ENCODE assay signal across 20 cellular contexts in the genomic region with DNA sequence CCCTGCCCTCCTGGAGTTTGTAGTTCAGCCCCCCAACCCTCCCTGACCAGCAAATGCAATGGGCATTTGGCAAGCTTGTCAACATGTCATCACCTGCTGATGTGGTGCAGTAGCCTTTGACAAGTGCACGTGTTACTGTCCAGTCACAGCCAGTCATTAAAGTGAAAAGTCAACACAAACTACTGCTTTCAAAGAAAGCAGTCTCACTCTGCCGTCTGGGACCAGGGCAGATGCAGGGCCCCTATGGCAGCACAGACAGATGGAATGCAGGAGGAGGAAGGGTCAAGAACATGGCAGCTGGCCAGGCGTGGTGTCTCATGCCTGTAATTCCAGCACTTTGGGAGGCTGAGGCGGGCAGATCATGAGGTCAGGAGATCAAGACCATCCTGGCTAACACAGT.
A peak's percentile ranks its signal among the peaks of the same experiment; 100 is the strongest.
DNase-seq lines count a peak whose midpoint lies in the region; ATAC-seq, FAIRE-seq and TF ChIP-seq lines count a peak whose summit lies in the region.
"Had no signal": no experiment of that assay in that cellular context is flagged by ENCODE, and none has a peak within 500 bp of the region (broad histone marks: within the 10 kb centered on the region; RNA-seq: fewer than 3 reads in every experiment).

No MANE protein-coding gene starts in this region.

- H2BK120ac ChIP-seq in trophoblast cell (ENCODE audit: insufficient read depth, low read length, poor library complexity), result no peak overlapping the region

- no peak overlapping the region for H3K18ac ChIP-seq in trophoblast cell (ENCODE audit: low read length)

- H3K4me1 ChIP-seq in astrocyte (ENCODE audit: insufficient read depth, low read length) (peaks cover 15% of the 10 kb centered on the region), left ventricle myocardium inferior (peaks cover 26% of the 10 kb centered on the region), trophoblast cell (ENCODE audit: control insufficient read depth in 1 of 2, insufficient read depth in 2 of 2, low read length in 2 of 2) (peaks cover 3 to 5% of the 10 kb centered on the region in 2 experiments)

- ATAC-seq in HG03097 (IDR thresholded peaks at IDR 0.05; ENCODE audit: low FRiP score, unreplicated experiment), result no peak
- ATAC-seq: activated CD4-positive, alpha-beta T cell treated with anti-CD3 and anti-CD28 coated beads for 36 hours; natural killer cell treated with Interleukin-12 subunit alpha and Interleukin-12 subunit beta and Interleukin-15 and Interleukin-18, amount 100 ng/mL, for 72 hours had no signal

- H3K4ac ChIP-seq in trophoblast cell (ENCODE audit: low read depth, low read length), result no peak overlapping the region

- no peak overlapping the region for H3K4me3 Mint-ChIP-seq in astrocyte (ENCODE audit: unreplicated experiment)
- H3K4me3 Mint-ChIP-seq: activated CD4-positive, alpha-beta T cell treated with anti-CD3 and anti-CD28 coated beads for 36 hours; activated naive CD4-positive, alpha-beta T cell treated with anti-CD3 and anti-CD28 coated beads for 36 hours; natural killer cell treated with Interleukin-12 subunit alpha and Interleukin-12 subunit beta and Interleukin-15 and Interleukin-18, amount 100 ng/mL, for 72 hours had no signal

- H3K27me3 ChIP-seq in astrocyte (ENCODE audit: insufficient read depth, low read length) (no peaks in the 10 kb centered on the region), left ventricle myocardium inferior (ENCODE audit: low read depth) (no peaks in the 10 kb centered on the region), trophoblast cell (ENCODE audit: insufficient read depth, low read length) (no peaks in the 10 kb centered on the region)

- H4K20me1 ChIP-seq in astrocyte (ENCODE audit: insufficient read depth, low read length), result no peaks in the 10 kb centered on the region

- H3K9me3 ChIP-seq in astrocyte (ENCODE audit: insufficient read depth, low read depth, low read length) (no peaks in the 10 kb centered on the region), left ventricle myocardium inferior (replicated peaks) (no peaks in the 10 kb centered on the region), trophoblast cell (ENCODE audit: insufficient read depth, low read depth, low read length) (no peaks in the 10 kb centered on the region)

- H2BK12ac ChIP-seq in trophoblast cell (ENCODE audit: low read length), result no peak overlapping the region

- H3K4me2 ChIP-seq in astrocyte (ENCODE audit: low read length) (no peak overlapping the region), trophoblast cell (ENCODE audit: low read length) (no peak overlapping the region)

- WGBS in trophoblast cell (ENCODE audit: extremely low coverage, insufficient coverage, insufficient read length), result no CpG with 5 or more reads among the region's 4 CpGs

- H4K91ac ChIP-seq in trophoblast cell (ENCODE audit: low read depth, low read length), result no peak overlapping the region

- H4K8ac ChIP-seq in trophoblast cell (ENCODE audit: low read depth, low read length), result no peak overlapping the region

- DNase-seq in HTR-8/SVneo (ENCODE audit: insufficient read length, low spot score), result peak; percentile 27
- peak; percentile 45 for DNase-seq in astrocyte (ENCODE audit: low read depth)
- peak; percentile 13 for DNase-seq in left ventricle myocardium inferior
- DNase-seq in trophoblast cell, result peak; percentile 88 to 91
- DNase-seq in GM10266 (ENCODE audit: extremely low spot score), result no peak
- DNase-seq in globus pallidus (ENCODE audit: low spot score), result no peak
- DNase-seq: activated CD4-positive, alpha-beta T cell treated with anti-CD3 and anti-CD28 coated beads for 36 hours; activated CD8-positive, alpha-beta memory T cell treated with anti-CD3 and anti-CD28 coated beads, Interleukin-2, amount 50 U/mL, for 48 hours; activated naive CD4-positive, alpha-beta T cell treated with anti-CD3 and anti-CD28 coated beads for 36 hours; AML-193; effector CD4-positive, alpha-beta T cell; NCI-H1694; NCI-H2227 treated with DMSO at 0.1 percent for 48 hours; retina; SIG-M5; stimulated activated CD4-positive, alpha-beta T cell treated with anti-CD3 and anti-CD28 coated beads, Interleukin-1b, Interleukin-23, amount 100 ng/mL, for 48 hours; T-helper 9 cell had no signal

- no peak overlapping the region for H3K27ac ChIP-seq in astrocyte (ENCODE audit: low read depth, low read length)
- no peak overlapping the region for H3K27ac ChIP-seq in left ventricle myocardium inferior (replicated peaks)
- no peak overlapping the region for H3K27ac ChIP-seq in trophoblast cell (ENCODE audit: low read depth, low read length)

- H3K36me3 ChIP-seq in astrocyte (ENCODE audit: insufficient read depth, low read length) (no peaks in the 10 kb centered on the region), left ventricle myocardium inferior (no peaks in the 10 kb centered on the region), trophoblast cell (ENCODE audit: control insufficient read depth in 1 of 2, insufficient read depth in 2 of 2, low read length in 2 of 2) (no peaks in the 10 kb centered on the region)

- no peaks in the 10 kb centered on the region for H3K79me1 ChIP-seq in trophoblast cell (ENCODE audit: low read length)

- no peak overlapping the region for H3K27ac Mint-ChIP-seq in astrocyte (ENCODE audit: unreplicated experiment)
- H3K27ac Mint-ChIP-seq: activated CD4-positive, alpha-beta T cell treated with anti-CD3 and anti-CD28 coated beads for 36 hours; activated naive CD4-positive, alpha-beta T cell treated with anti-CD3 and anti-CD28 coated beads for 36 hours; natural killer cell treated with Interleukin-12 subunit alpha and Interleukin-12 subunit beta and Interleukin-15 and Interleukin-18, amount 100 ng/mL, for 72 hours had no signal

- H2AK5ac ChIP-seq in trophoblast cell (ENCODE audit: low read length), result no peak overlapping the region

- FAIRE-seq in HTR-8/SVneo (lab: Jason Lieb, UNC) (peak; percentile 96), astrocyte (lab: Jason Lieb, UNC) (no peak)

- H3K36me3 Mint-ChIP-seq in astrocyte (ENCODE audit: low read depth, unreplicated experiment), result no peaks in the 10 kb centered on the region
- H3K36me3 Mint-ChIP-seq: natural killer cell treated with Interleukin-12 subunit alpha and Interleukin-12 subunit beta and Interleukin-15 and Interleukin-18, amount 100 ng/mL, for 72 hours had no signal

- H3K4me3 ChIP-seq in astrocyte (ENCODE audit: insufficient read depth, low read depth, low read length), result no peak overlapping the region
- H3K4me3 ChIP-seq in left ventricle myocardium inferior, result no peak overlapping the region
- no peak overlapping the region for H3K4me3 ChIP-seq in trophoblast cell (ENCODE audit: low read depth, low read length)
- H3K4me3 ChIP-seq: lung had no signal

- H3K9ac ChIP-seq in astrocyte (ENCODE audit: low read length) (no peak overlapping the region), trophoblast cell (ENCODE audit: low read length) (no peak overlapping the region)

- H3K23ac ChIP-seq in trophoblast cell (ENCODE audit: low read length), result no peak overlapping the region

- H2AFZ ChIP-seq in astrocyte (ENCODE audit: low read depth, low read length) (no peak overlapping the region), trophoblast cell (ENCODE audit: insufficient read depth, low read length, poor library complexity) (no peak overlapping the region)

- no peak overlapping the region for H3K14ac ChIP-seq in trophoblast cell (ENCODE audit: low read length)

- H3K79me2 ChIP-seq in astrocyte (ENCODE audit: insufficient read depth, low read length) (no peaks in the 10 kb centered on the region), trophoblast cell (ENCODE audit: control insufficient read depth, insufficient read depth, low read length, poor library complexity) (no peaks in the 10 kb centered on the region)

- peaks cover 3% of the 10 kb centered on the region for H3K9me3 Mint-ChIP-seq in astrocyte (ENCODE audit: unreplicated experiment)
- H3K9me3 Mint-ChIP-seq: activated naive CD4-positive, alpha-beta T cell treated with anti-CD3 and anti-CD28 coated beads for 36 hours; natural killer cell treated with Interleukin-12 subunit alpha and Interleukin-12 subunit beta and Interleukin-15 and Interleukin-18, amount 100 ng/mL, for 72 hours had no signal

- peaks cover 27% of the 10 kb centered on the region for H3K4me1 Mint-ChIP-seq in astrocyte (ENCODE audit: low read depth, unreplicated experiment)
- H3K4me1 Mint-ChIP-seq: activated CD4-positive, alpha-beta T cell treated with anti-CD3 and anti-CD28 coated beads for 36 hours had no signal

- TF ChIP-seq CTCF in astrocyte (IDR thresholded peaks at IDR 0.05; ENCODE audit: insufficient read depth, low read depth, low read length) (no peak), left ventricle myocardium inferior (IDR thresholded peaks at IDR 0.05; ENCODE audit: borderline replicate concordance) (no peak), GM10266 (IDR thresholded peaks at IDR 0.05; ENCODE audit: control insufficient read depth, insufficient read depth, low read depth, missing control alignments) (no peak)

- no peak overlapping the region for H4K12ac ChIP-seq in trophoblast cell (ENCODE audit: low read depth, low read length)

- no peak overlapping the region for H2BK5ac ChIP-seq in trophoblast cell (ENCODE audit: low read depth, low read length, poor library complexity)

- intact Hi-C loops in left ventricle myocardium inferior (cut with micrococcal nuclease), result no loop called here

- H3K27me3 Mint-ChIP-seq in astrocyte (ENCODE audit: low read depth, unreplicated experiment), result no peaks in the 10 kb centered on the region

Comparison
In these comparisons a context has a peak if more than half of its experiments do, and no peak if none do; other contexts are left out.
1. DNase-seq: peak in HTR-8/SVneo (single experiment), astrocyte (single experiment), left ventricle myocardium inferior (single experiment) and trophoblast cell (2 of 2); none in GM10266 (single experiment) and globus pallidus (single experiment).